2 cellular contexts compared by ENCODE assay signal in the genomic region with DNA sequence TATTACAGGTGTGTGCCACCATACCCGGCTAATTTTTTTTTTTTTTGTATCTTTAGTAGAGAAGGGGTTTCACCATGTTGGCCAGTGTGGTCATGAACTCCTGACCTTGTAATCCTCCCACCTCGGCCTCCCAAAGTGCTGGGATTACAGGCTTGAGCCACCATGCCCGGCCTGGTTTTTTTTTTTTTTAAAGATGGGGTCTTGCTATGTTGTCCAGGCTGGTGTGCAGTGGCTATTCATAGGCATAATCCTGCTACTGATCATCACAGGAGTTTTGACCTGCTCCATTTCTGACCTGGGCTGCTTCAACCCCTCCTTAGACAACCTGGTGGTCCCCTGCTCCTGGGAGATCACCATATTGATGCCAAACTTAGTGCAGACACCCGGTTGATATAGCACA.
A peak's percentile ranks its signal among the peaks of the same experiment; 100 is the strongest.
TF ChIP-seq lines count a peak whose summit lies in the region.

No MANE protein-coding gene starts in this region.

TF ChIP-seq in HEK293, 187 proteins besides CTCF, POLR2A, EP300 and RAD21:
- TF ChIP-seq ZNF121 (tag by site-specific recombination; IDR thresholded peaks at IDR 0.05) (peak; percentile 88), KLF8 (tag by site-specific recombination; IDR thresholded peaks at IDR 0.05) (no peak)

TF ChIP-seq in K562, 482 proteins besides CTCF, POLR2A, EP300 and RAD21:
- TF ChIP-seq ZNF121 (CRISPR knock-in tag; conservative IDR thresholded peaks at IDR 0.05) (peak; percentile 62; the same call in 1 of the 2 replicates), RBM14 (IDR thresholded peaks at IDR 0.05; ENCODE audit: borderline replicate concordance, insufficient read depth, low read depth, low read length) (no peak)
TF ChIP-seq in K562: peak in this region for 1.
